Comparison of ENCODE assay signal across 14 cellular contexts in genomic region chr5:153780876-153781275, GRCh38.
DNase-seq lines count a peak whose midpoint lies in the region; TF ChIP-seq lines count a peak whose summit lies in the region.
"Had no signal": no experiment of that assay in that cellular context is flagged by ENCODE, and none has a peak within 500 bp of the region (broad histone marks: within the 10 kb centered on the region; RNA-seq: fewer than 3 reads in every experiment).

No MANE protein-coding gene starts in this region.

- no peaks in the 10 kb centered on the region for H4K20me1 ChIP-seq in osteoblast (ENCODE audit: insufficient read depth, low read length)

- H2AFZ ChIP-seq in osteoblast (ENCODE audit: low read length) = no peak overlapping the region

- H3K4me3 Mint-ChIP-seq in endodermal cell = no peak overlapping the region
- H3K4me3 Mint-ChIP-seq: CD14-positive monocyte; CD8-positive, alpha-beta T cell had no signal

- 27% methylated on average over 1 of the region's 1 CpG; no CpG with 5 or more reads in 1 of the 2 experiments for WGBS in endodermal cell (ENCODE audit: insufficient coverage in 1 of 2, insufficient read length in 1 of 2), 2 experiments

- H3K27me3 ChIP-seq in endodermal cell (ENCODE audit: control insufficient read depth, insufficient read depth, low read length, poor library complexity, severe bottlenecking) = peaks cover 6% of the 10 kb centered on the region
- H3K27me3 ChIP-seq in iPS-20b (ENCODE audit: insufficient read depth, low read length) = no peaks in the 10 kb centered on the region
- H3K27me3 ChIP-seq in osteoblast (ENCODE audit: insufficient read depth, low read length) = no peaks in the 10 kb centered on the region

- H3K79me2 ChIP-seq in osteoblast (ENCODE audit: insufficient read depth, low read length) = no peaks in the 10 kb centered on the region

- H3K27ac ChIP-seq in endodermal cell (ENCODE audit: low read depth, low read length) (no peak overlapping the region), iPS-20b (ENCODE audit: low read length) (no peak overlapping the region), osteoblast (ENCODE audit: low read depth, low read length) (no peak overlapping the region)
- H3K27ac ChIP-seq: 22Rv1 had no signal

- H3K4me2 ChIP-seq in osteoblast (ENCODE audit: insufficient read depth, low read length) = no peak overlapping the region

- H3K9me3 ChIP-seq in endodermal cell (ENCODE audit: control insufficient read depth, low read length) = no peaks in the 10 kb centered on the region
- H3K9me3 ChIP-seq in iPS-20b (ENCODE audit: insufficient read depth, low read depth, low read length) = no peaks in the 10 kb centered on the region
- no peaks in the 10 kb centered on the region for H3K9me3 ChIP-seq in osteoblast (ENCODE audit: low read depth, low read length)

- H3K9me3 Mint-ChIP-seq in endodermal cell = no peaks in the 10 kb centered on the region
- H3K9me3 Mint-ChIP-seq: CD8-positive, alpha-beta T cell had no signal

- no peaks in the 10 kb centered on the region for H3K36me3 Mint-ChIP-seq in endodermal cell (ENCODE audit: low read depth)
- H3K36me3 Mint-ChIP-seq: CD14-positive monocyte; CD8-positive, alpha-beta T cell had no signal

- peaks cover 26% of the 10 kb centered on the region for H3K4me1 ChIP-seq in endodermal cell (ENCODE audit: control insufficient read depth, insufficient read depth, low read length)
- peaks cover 26% of the 10 kb centered on the region for H3K4me1 ChIP-seq in iPS-20b (ENCODE audit: insufficient read depth, low read length)
- H3K4me1 ChIP-seq in osteoblast (ENCODE audit: insufficient read depth, low read length) = no peaks in the 10 kb centered on the region

- H3K4me3 ChIP-seq in endodermal cell (ENCODE audit: low read length) (peak overlapping the region; percentile 12), iPS-20b (ENCODE audit: low read length) (0 out of 2 replicates have a peak overlapping the region, but pooled peaks have one; percentile 2), osteoblast (ENCODE audit: insufficient read depth, low read length) (no peak overlapping the region)

- TF ChIP-seq CTCF in endodermal cell (conservative IDR thresholded peaks at IDR 0.05) = no peak
- no peak for TF ChIP-seq CTCF in osteoblast (IDR thresholded peaks at IDR 0.05; ENCODE audit: extremely low read depth, low read depth, low read length)

- no peaks in the 10 kb centered on the region for H3K27me3 Mint-ChIP-seq in endodermal cell (ENCODE audit: insufficient read depth)

- H3K36me3 ChIP-seq in endodermal cell (ENCODE audit: control insufficient read depth, insufficient read depth, low read length) = no peaks in the 10 kb centered on the region
- no peaks in the 10 kb centered on the region for H3K36me3 ChIP-seq in iPS-20b (ENCODE audit: insufficient read depth, low read depth, low read length)
- H3K36me3 ChIP-seq in osteoblast (ENCODE audit: insufficient read depth, low read length) = no peaks in the 10 kb centered on the region

- DNase-seq in NCI-H82 (lab: John Stamatoyannopoulos, UW) (peak; percentile 14), NCI-H82 treated with DMSO at 0.1 percent for 48 hours (lab: John Stamatoyannopoulos, UW; ENCODE audit: unreplicated experiment) (no peak), endodermal cell (peak; percentile 68), osteoblast (ENCODE audit: insufficient read length, low spot score, missing footprints) (no peak), dedifferentiated amniotic fluid mesenchymal stem cell (ENCODE audit: extremely low spot score) (no peak), putamen (ENCODE audit: low spot score) (no peak)
- DNase-seq: CD8-positive, alpha-beta T cell; COR-L47; DMS153; DMS79 treated with DMSO at 0.1 percent for 48 hours; EL had no signal

- H3K27ac Mint-ChIP-seq in endodermal cell = peak overlapping the region; percentile 78
- H3K27ac Mint-ChIP-seq: CD14-positive monocyte; CD8-positive, alpha-beta T cell had no signal

- H3K4me1 Mint-ChIP-seq in endodermal cell = peaks cover 43% of the 10 kb centered on the region
- H3K4me1 Mint-ChIP-seq: CD14-positive monocyte had no signal

- peak overlapping the region; percentile 7 for H3K9ac ChIP-seq in endodermal cell (ENCODE audit: extremely low read depth, low read length, poor library complexity, severe bottlenecking)
- H3K9ac ChIP-seq in iPS-20b (ENCODE audit: low read depth, low read length) = peak overlapping the region; percentile 7; the same call in 1 of the 2 replicates

Comparison
In these comparisons a context has a peak if more than half of its experiments do, and no peak if none do; other contexts are left out.
1. DNase-seq: peak in NCI-H82 (single experiment) and endodermal cell (single experiment); none in NCI-H82 treated with DMSO at 0.1 percent for 48 hours (single experiment), osteoblast (single experiment), dedifferentiated amniotic fluid mesenchymal stem cell (single experiment) and putamen (single experiment).